1 cellular context compared by ENCODE assay signal in the genomic region with DNA sequence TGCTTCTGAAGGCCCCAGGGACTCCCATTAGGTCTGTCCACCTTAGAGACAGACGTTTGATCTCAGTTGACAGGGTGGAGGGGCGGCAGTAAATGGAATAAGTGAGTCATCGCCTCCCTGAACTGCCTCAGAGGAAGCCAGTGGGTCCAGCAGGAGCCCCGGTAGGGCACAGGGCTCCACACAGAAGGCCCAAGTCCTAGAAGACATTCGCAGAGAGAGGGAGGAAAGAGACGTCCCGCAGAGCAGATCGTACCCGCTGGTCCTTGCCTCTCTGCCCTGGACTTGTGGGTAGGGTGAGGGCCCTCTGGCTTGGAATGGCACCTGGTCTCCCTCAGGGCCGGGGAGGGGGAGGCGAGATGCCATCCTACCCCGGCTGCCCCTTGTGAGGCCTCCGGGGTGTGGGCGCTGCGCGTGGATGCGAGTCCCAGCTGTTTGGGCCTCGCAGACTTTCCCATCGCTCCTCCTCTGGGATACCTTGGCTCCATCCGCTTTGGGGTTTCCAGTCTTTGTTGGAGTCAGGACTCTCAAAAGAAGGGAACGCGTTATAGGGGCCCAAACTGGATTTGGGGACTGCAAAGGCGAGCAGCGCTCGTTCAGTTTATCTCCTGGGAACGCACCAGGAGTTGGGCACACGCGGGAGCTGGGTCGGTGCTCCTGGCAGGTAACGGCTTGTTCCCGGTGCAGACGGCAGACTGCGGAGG.
TF ChIP-seq lines count a peak whose summit lies in the region.

No MANE protein-coding gene starts in this region.

TF ChIP-seq in HEK293, 187 proteins besides CTCF, POLR2A, EP300 and RAD21 (continued from another document):
- TF ChIP-seq, protein P1, sequence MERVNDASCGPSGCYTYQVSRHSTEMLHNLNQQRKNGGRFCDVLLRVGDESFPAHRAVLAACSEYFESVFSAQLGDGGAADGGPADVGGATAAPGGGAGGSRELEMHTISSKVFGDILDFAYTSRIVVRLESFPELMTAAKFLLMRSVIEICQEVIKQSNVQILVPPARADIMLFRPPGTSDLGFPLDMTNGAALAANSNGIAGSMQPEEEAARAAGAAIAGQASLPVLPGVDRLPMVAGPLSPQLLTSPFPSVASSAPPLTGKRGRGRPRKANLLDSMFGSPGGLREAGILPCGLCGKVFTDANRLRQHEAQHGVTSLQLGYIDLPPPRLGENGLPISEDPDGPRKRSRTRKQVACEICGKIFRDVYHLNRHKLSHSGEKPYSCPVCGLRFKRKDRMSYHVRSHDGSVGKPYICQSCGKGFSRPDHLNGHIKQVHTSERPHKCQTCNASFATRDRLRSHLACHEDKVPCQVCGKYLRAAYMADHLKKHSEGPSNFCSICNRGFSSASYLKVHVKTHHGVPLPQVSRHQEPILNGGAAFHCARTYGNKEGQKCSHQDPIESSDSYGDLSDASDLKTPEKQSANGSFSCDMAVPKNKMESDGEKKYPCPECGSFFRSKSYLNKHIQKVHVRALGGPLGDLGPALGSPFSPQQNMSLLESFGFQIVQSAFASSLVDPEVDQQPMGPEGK (tag by site-specific recombination; IDR thresholded peaks at IDR 0.05): peak; percentile 42; the same call in 1 of the 2 replicates
- TF ChIP-seq ZNF202 (tag by site-specific recombination; IDR thresholded peaks at IDR 0.05; ENCODE audit: borderline replicate concordance) (no peak), ZNF248 (tag by site-specific recombination; IDR thresholded peaks at IDR 0.05) (no peak), ZNF768 (tag by site-specific recombination; IDR thresholded peaks at IDR 0.05) (no peak), ZNF138 (tag by site-specific recombination; IDR thresholded peaks at IDR 0.05; ENCODE audit: borderline replicate concordance) (no peak), KLF1 (tag by site-specific recombination; IDR thresholded peaks at IDR 0.05) (peak; percentile 36; the same call in 1 of the 2 replicates), ZNF658 (tag by site-specific recombination; IDR thresholded peaks at IDR 0.05) (no peak), ZNF112 (tag by site-specific recombination; IDR thresholded peaks at IDR 0.05) (no peak)
- TF ChIP-seq, protein P2, sequence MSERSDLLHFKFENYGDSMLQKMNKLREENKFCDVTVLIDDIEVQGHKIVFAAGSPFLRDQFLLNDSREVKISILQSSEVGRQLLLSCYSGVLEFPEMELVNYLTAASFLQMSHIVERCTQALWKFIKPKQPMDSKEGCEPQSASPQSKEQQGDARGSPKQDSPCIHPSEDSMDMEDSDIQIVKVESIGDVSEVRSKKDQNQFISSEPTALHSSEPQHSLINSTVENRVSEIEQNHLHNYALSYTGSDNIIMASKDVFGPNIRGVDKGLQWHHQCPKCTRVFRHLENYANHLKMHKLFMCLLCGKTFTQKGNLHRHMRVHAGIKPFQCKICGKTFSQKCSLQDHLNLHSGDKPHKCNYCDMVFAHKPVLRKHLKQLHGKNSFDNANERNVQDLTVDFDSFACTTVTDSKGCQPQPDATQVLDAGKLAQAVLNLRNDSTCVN (tag by site-specific recombination; optimal IDR thresholded peaks at IDR 0.05): no peak
- TF ChIP-seq, protein P3, sequence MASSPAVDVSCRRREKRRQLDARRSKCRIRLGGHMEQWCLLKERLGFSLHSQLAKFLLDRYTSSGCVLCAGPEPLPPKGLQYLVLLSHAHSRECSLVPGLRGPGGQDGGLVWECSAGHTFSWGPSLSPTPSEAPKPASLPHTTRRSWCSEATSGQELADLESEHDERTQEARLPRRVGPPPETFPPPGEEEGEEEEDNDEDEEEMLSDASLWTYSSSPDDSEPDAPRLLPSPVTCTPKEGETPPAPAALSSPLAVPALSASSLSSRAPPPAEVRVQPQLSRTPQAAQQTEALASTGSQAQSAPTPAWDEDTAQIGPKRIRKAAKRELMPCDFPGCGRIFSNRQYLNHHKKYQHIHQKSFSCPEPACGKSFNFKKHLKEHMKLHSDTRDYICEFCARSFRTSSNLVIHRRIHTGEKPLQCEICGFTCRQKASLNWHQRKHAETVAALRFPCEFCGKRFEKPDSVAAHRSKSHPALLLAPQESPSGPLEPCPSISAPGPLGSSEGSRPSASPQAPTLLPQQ (tag by site-specific recombination; IDR thresholded peaks at IDR 0.05): peak; percentile 78
